In the genomic region with DNA sequence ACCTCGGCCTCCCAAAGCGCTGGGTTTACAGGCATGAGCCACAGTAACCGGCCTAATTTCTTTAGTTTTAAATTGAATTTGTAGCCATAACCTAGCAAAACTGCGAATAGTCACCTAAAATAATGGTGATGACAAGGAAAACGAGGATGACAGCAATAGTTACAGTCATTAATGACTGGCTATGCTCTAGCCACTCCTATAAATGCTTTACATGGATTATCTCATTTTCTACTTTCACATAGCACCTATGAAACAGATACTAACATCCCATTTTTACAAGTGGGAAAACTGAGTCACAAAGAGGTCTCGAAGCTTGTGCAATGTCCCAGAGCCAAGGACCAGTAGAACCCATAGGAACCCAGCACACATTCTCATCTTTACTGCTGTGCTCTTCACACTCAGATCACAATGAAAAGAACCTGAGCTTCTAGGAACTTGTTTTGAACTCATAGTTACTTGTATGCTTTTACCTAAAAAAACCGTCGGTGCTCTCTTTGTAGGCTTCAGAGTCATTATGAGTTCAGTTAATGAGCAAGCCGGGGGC, we compare ENCODE assay signal across 17 cellular contexts. TPM values are rescaled to one million over a fixed set of nuclear protein-coding genes. Genes with fewer than 3 reads are reported as not detected.
A peak's percentile ranks its signal among the peaks of the same experiment; 100 is the strongest.
DNase-seq lines count a peak whose midpoint lies in the region; ATAC-seq lines count a peak whose summit lies in the region.
"Had no signal": no experiment of that assay in that cellular context is flagged by ENCODE, and none has a peak within 500 bp of the region (broad histone marks: within the 10 kb centered on the region; RNA-seq: fewer than 3 reads in every experiment).

No MANE protein-coding gene starts in this region.

- no peaks in the 10 kb centered on the region for H3K9me3 ChIP-seq in T-helper 17 cell (ENCODE audit: control insufficient read depth, low read length, poor library complexity, severe bottlenecking)
- H3K9me3 ChIP-seq: BE2C, Caco-2, HAP-1 had no signal

- peaks cover 93% of the 10 kb centered on the region for H3K36me3 Mint-ChIP-seq in activated T-cell treated with anti-CD3 and anti-CD28 coated beads, Interleukin-2, amount 50 U/mL, for 24 hours (ENCODE audit: low read depth)
- H3K36me3 Mint-ChIP-seq in activated naive CD8-positive, alpha-beta T cell treated with anti-CD3 and anti-CD28 coated beads, Interleukin-2, amount 50 U/mL, for 24 hours (ENCODE audit: low read depth), result peaks cover 32% of the 10 kb centered on the region
- peaks cover 15% of the 10 kb centered on the region for H3K36me3 Mint-ChIP-seq in activated naive CD8-positive, alpha-beta T cell treated with anti-CD3 and anti-CD28 coated beads for 36 hours
- H3K36me3 Mint-ChIP-seq in T-helper 17 cell (ENCODE audit: low read depth), result peaks cover 16% of the 10 kb centered on the region

- peak; percentile 33 for ATAC-seq in activated naive CD8-positive, alpha-beta T cell treated with anti-CD3 and anti-CD28 coated beads, Interleukin-2, amount 50 U/mL, for 24 hours
- ATAC-seq in T-helper 17 cell, result no peak

- peak overlapping the region; percentile 69 for H3K27ac Mint-ChIP-seq in activated T-cell treated with anti-CD3 and anti-CD28 coated beads, Interleukin-2, amount 50 U/mL, for 24 hours
- H3K27ac Mint-ChIP-seq in activated naive CD8-positive, alpha-beta T cell treated with anti-CD3 and anti-CD28 coated beads, Interleukin-2, amount 50 U/mL, for 24 hours, result no peak overlapping the region
- H3K27ac Mint-ChIP-seq in activated naive CD8-positive, alpha-beta T cell treated with anti-CD3 and anti-CD28 coated beads for 36 hours, result no peak overlapping the region
- H3K27ac Mint-ChIP-seq in T-helper 17 cell, result peak overlapping the region; percentile 75

- no peak overlapping the region for H3K4me3 Mint-ChIP-seq in activated T-cell treated with anti-CD3 and anti-CD28 coated beads, Interleukin-2, amount 50 U/mL, for 24 hours
- no peak overlapping the region for H3K4me3 Mint-ChIP-seq in activated naive CD8-positive, alpha-beta T cell treated with anti-CD3 and anti-CD28 coated beads, Interleukin-2, amount 50 U/mL, for 24 hours
- H3K4me3 Mint-ChIP-seq in activated naive CD8-positive, alpha-beta T cell treated with anti-CD3 and anti-CD28 coated beads for 36 hours, result no peak overlapping the region
- H3K4me3 Mint-ChIP-seq in T-helper 17 cell, result no peak overlapping the region
- H3K4me3 Mint-ChIP-seq: CD4-positive, CD25-positive, alpha-beta regulatory T cell; CD8-positive, alpha-beta memory T cell had no signal

- peaks cover 20% of the 10 kb centered on the region for H3K4me1 Mint-ChIP-seq in activated T-cell treated with anti-CD3 and anti-CD28 coated beads, Interleukin-2, amount 50 U/mL, for 24 hours (ENCODE audit: low read depth)
- H3K4me1 Mint-ChIP-seq in activated naive CD8-positive, alpha-beta T cell treated with anti-CD3 and anti-CD28 coated beads, Interleukin-2, amount 50 U/mL, for 24 hours, result peaks cover 15% of the 10 kb centered on the region
- peaks cover 13% of the 10 kb centered on the region for H3K4me1 Mint-ChIP-seq in activated naive CD8-positive, alpha-beta T cell treated with anti-CD3 and anti-CD28 coated beads for 36 hours
- no peaks in the 10 kb centered on the region for H3K4me1 Mint-ChIP-seq in T-helper 17 cell

- no peaks in the 10 kb centered on the region for H3K9me3 Mint-ChIP-seq in activated T-cell treated with anti-CD3 and anti-CD28 coated beads, Interleukin-2, amount 50 U/mL, for 24 hours
- no peaks in the 10 kb centered on the region for H3K9me3 Mint-ChIP-seq in activated naive CD8-positive, alpha-beta T cell treated with anti-CD3 and anti-CD28 coated beads, Interleukin-2, amount 50 U/mL, for 24 hours
- no peaks in the 10 kb centered on the region for H3K9me3 Mint-ChIP-seq in activated naive CD8-positive, alpha-beta T cell treated with anti-CD3 and anti-CD28 coated beads for 36 hours
- H3K9me3 Mint-ChIP-seq: CD4-positive, CD25-positive, alpha-beta regulatory T cell; CD8-positive, alpha-beta memory T cell had no signal

- no peaks in the 10 kb centered on the region for H3K27me3 Mint-ChIP-seq in activated T-cell treated with anti-CD3 and anti-CD28 coated beads, Interleukin-2, amount 50 U/mL, for 24 hours
- H3K27me3 Mint-ChIP-seq in activated naive CD8-positive, alpha-beta T cell treated with anti-CD3 and anti-CD28 coated beads, Interleukin-2, amount 50 U/mL, for 24 hours, result no peaks in the 10 kb centered on the region
- no peaks in the 10 kb centered on the region for H3K27me3 Mint-ChIP-seq in activated naive CD8-positive, alpha-beta T cell treated with anti-CD3 and anti-CD28 coated beads for 36 hours
- no peaks in the 10 kb centered on the region for H3K27me3 Mint-ChIP-seq in T-helper 17 cell
- H3K27me3 Mint-ChIP-seq: CD4-positive, CD25-positive, alpha-beta regulatory T cell; CD8-positive, alpha-beta memory T cell had no signal

- DNase-seq in activated T-cell treated with anti-CD3 and anti-CD28 coated beads, Interleukin-2, amount 50 U/mL, for 24 hours, result no peak
- no peak for DNase-seq in activated T-cell treated with anti-CD3 and anti-CD28 coated beads for 4 hours
- DNase-seq in activated naive CD8-positive, alpha-beta T cell treated with anti-CD3 and anti-CD28 coated beads, Interleukin-2, amount 50 U/mL, for 24 hours, result no peak
- DNase-seq in activated naive CD8-positive, alpha-beta T cell treated with anti-CD3 and anti-CD28 coated beads for 36 hours, result no peak
- DNase-seq in T-helper 17 cell, result no peak
- DNase-seq in iPS-NIHi7 (ENCODE audit: extremely low spot score), result no peak
- no peak for DNase-seq in NCI-H187 (lab: John Stamatoyannopoulos, UW)
- DNase-seq: ACHN; BE2C; C1 segment of cervical spinal cord; Caco-2; CD4-positive, CD25-positive, alpha-beta regulatory T cell; CD8-positive, alpha-beta memory T cell; GM23248 had no signal

RNA-seq across cellular contexts. Expression of a gene that starts 39.4 kb away (rescaled TPM):
- total RNA-seq in activated naive CD8-positive, alpha-beta T cell treated with anti-CD3 and anti-CD28 coated beads for 36 hours, result under 1 TPM; 0.52 to 0.76 TPM
- total RNA-seq in T-helper 17 cell, result 1 to 10 TPM in 1 of 2 donors, under 1 TPM in 1; 0.81 to 1.1 TPM
- total RNA-seq: A172, Caco-2, H4 had no signal

Comparison
In these comparisons a context has a peak if more than half of its experiments do, and no peak if none do; other contexts are left out.
1. H3K27ac Mint-ChIP-seq: peak in activated T-cell treated with anti-CD3 and anti-CD28 coated beads, Interleukin-2, amount 50 U/mL, for 24 hours (single experiment) and T-helper 17 cell (single experiment); none in activated naive CD8-positive, alpha-beta T cell treated with anti-CD3 and anti-CD28 coated beads, Interleukin-2, amount 50 U/mL, for 24 hours (single experiment) and activated naive CD8-positive, alpha-beta T cell treated with anti-CD3 and anti-CD28 coated beads for 36 hours (single experiment).